In the genomic region with DNA sequence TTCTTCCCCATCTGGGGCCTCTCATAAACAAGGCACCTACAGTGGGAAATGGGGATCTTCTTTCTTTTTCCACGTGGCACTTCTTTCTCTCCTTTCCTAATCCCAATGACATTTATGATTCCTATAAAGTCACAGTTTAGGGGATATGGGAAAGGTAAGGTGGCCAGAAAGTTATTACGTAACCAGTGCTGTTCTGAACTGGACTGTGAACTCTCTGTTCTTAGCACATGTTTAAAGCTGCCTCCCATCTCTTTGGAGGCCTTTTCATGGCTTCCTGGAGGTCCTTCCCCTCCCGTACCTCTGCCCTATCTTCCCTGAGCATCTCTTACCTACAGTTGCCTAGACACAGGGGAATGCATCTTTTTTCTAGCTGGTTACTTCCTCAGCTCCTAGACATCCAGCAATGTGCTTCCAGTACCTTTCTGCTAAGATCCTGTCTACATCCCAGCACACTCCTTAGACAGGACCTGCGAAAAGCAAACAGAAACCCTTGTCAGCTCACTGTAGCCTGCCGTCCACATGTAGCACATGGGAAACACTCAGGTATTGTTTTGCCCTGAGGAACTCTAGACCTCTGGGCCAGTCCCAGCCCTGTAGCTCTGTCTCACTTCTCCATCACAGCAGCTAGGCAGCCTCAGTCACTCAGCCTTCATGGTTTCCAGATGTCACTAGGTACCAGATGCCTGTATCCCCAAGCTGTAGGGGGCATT, we compare ENCODE assay signal across 15 cellular contexts.
"Had no signal": no experiment of that assay in that cellular context is flagged by ENCODE, and none has a peak within 500 bp of the region (broad histone marks: within the 10 kb centered on the region; RNA-seq: fewer than 3 reads in every experiment).

No MANE protein-coding gene starts in this region.

- H3K4me3 ChIP-seq: adrenal gland, colonic mucosa, esophagus muscularis mucosa, testis had no signal

- H3K9me3 ChIP-seq: adrenal gland, colonic mucosa, esophagus muscularis mucosa, testis had no signal

- DNase-seq: activated CD4-positive, alpha-beta memory T cell treated with anti-CD3 and anti-CD28 coated beads, Interleukin-2, amount 10 ng/mL, durations not matched to agents 7 days and 5 days; activated CD4-positive, alpha-beta T cell treated with anti-CD3 and anti-CD28 coated beads for 36 hours; activated effector memory CD4-positive, alpha-beta T cell treated with Interleukin-2 at 50 U/mL for 16 hours; activated T-cell treated with anti-CD3 and anti-CD28 coated beads, Interleukin-2, amount 50 U/mL, for 24 hours; adrenal gland; caudate nucleus; colonic mucosa; left ventricle myocardium superior; mesenchymal stem cell; occipital lobe; stimulated activated CD4-positive, alpha-beta T cell treated with anti-CD3 and anti-CD28 coated beads, Interleukin-2, amount 100 ng/mL, for 48 hours; stimulated activated naive CD8-positive, alpha-beta T cell treated with anti-CD3 and anti-CD28 coated beads, Interleukin-15, Interleukin-2, amounts not matched to agents 100 U/mL and 50 U/mL, for 24 hours; T-helper 2 cell; testis had no signal

- H3K27me3 ChIP-seq: adrenal gland, colonic mucosa, testis had no signal

- ATAC-seq: activated CD4-positive, alpha-beta T cell treated with anti-CD3 and anti-CD28 coated beads for 36 hours; left ventricle myocardium superior; stimulated activated naive CD8-positive, alpha-beta T cell treated with anti-CD3 and anti-CD28 coated beads, Interleukin-15, Interleukin-2, amounts not matched to agents 100 U/mL and 50 U/mL, for 24 hours had no signal

- H3K36me3 ChIP-seq: adrenal gland, colonic mucosa, esophagus muscularis mucosa had no signal

- H3K4me1 ChIP-seq: adrenal gland, colonic mucosa, esophagus muscularis mucosa, testis had no signal

- H3K27ac ChIP-seq: adrenal gland, colonic mucosa, esophagus muscularis mucosa, testis had no signal
